25 cellular contexts compared by ENCODE assay signal in the genomic region with DNA sequence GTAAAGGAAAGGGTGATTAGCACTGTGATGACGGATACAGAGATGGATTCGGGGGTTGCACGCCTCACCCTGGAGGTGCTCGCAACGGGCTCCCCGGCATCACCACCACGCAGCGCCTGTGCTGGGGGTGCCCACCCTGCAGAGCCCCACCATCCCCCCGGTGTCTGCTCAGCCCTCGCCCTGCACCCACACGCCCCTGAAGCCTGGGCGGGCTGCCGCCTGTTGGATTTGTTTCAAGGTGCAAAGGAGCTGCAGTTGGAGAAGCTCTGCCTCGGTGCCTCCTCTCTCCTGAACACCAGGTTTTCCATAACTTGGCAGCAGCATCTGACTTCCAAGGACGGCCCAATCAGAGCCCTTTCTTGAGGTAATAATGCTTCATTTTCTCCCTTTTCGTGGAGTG.
"Had no signal": no experiment of that assay in that cellular context is flagged by ENCODE, and none has a peak within 500 bp of the region (broad histone marks: within the 10 kb centered on the region; RNA-seq: fewer than 3 reads in every experiment).

No MANE protein-coding gene starts in this region.

- ATAC-seq: left colon; left lung; natural killer cell; right lobe of liver; stimulated activated memory B cell treated with anti-CD40 and anti-IgM and Interleukin-4, amounts not matched to agents 10 μg/mL and 1 μg/mL and 100 μg/mL, for 72 hours had no signal

- H3K27me3 ChIP-seq: ovary, right atrium auricular region, right lobe of liver had no signal

- H3K27ac ChIP-seq: left lung, neural progenitor cell, neutrophil, ovary, right atrium auricular region, right lobe of liver, suprapubic skin, tibial nerve, uterus had no signal

- DNase-seq: hippocampal formation; kidney; left colon; left lung; mesendoderm; naive B cell; natural killer cell; nephron progenitor cell; occipital lobe; ovary; right lobe of liver; stimulated activated CD4-positive, alpha-beta T cell treated with anti-CD3 and anti-CD28 coated beads, Interleukin-1b, Interleukin-23, amount 100 ng/mL, for 48 hours; stimulated activated CD4-positive, alpha-beta T cell treated with anti-CD3 and anti-CD28 coated beads, Interleukin-2, amount 100 ng/mL, for 48 hours; stimulated activated CD4-positive, alpha-beta T cell treated with anti-CD3 and anti-CD28 coated beads, Interleukin-4, amount 100 ng/mL, for 4 hours; stimulated activated CD8-positive, alpha-beta memory T cell treated with anti-CD3 and anti-CD28 coated beads, Interleukin-4, amount 100 ng/mL, for 48 hours; stimulated activated naive CD4-positive, alpha-beta T cell treated with Interleukin-2 at 50 U/mL for 16 hours; uterus had no signal

- H3K9me3 ChIP-seq: left lung, neutrophil, ovary, right atrium auricular region, right lobe of liver, suprapubic skin, tibial nerve, uterus had no signal

- H3K4me1 ChIP-seq: left lung, right atrium auricular region, right lobe of liver, tibial nerve, uterus had no signal

- H3K4me3 ChIP-seq: left lung, lung, neural progenitor cell, ovary, right atrium auricular region, right lobe of liver, smooth muscle cell, suprapubic skin, tibial nerve, uterus had no signal

- H3K36me3 ChIP-seq: left lung, neural progenitor cell, neutrophil, ovary, right atrium auricular region, right lobe of liver, suprapubic skin, tibial nerve, uterus had no signal
